ENCODE assay signal across 21 cellular contexts in the genomic region with DNA sequence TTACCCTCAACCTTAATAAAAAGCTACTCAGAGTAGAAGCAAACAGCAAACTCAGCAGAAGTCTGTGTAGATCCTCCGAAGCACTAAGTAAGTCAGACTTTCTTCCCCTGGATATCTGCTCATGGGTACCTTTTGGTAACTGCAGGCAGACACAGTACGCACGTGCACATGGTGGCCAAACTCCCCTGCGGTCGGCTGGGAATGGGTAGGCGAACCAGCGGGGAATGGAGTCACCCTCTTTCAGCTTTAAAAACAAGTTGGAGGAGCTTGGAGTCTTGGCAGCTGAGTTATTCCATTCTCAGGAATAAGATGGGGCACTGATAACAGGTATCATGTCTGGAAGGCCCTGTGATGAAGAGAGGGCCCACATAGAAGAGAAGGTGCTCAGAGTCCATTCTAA. TPM values are rescaled to one million over a fixed set of nuclear protein-coding genes. Genes with fewer than 3 reads are reported as not detected.
"Had no signal": no experiment of that assay in that cellular context is flagged by ENCODE, and none has a peak within 500 bp of the region (broad histone marks: within the 10 kb centered on the region; RNA-seq: fewer than 3 reads in every experiment).

No MANE protein-coding gene starts in this region.

- H3K9me3 ChIP-seq: esophagus squamous epithelium, gastrocnemius medialis, ovary, psoas muscle, right atrium auricular region, tibial nerve had no signal

- ATAC-seq: activated CD4-positive, alpha-beta T cell treated with anti-CD3 and anti-CD28 coated beads for 36 hours; activated CD8-positive, alpha-beta T cell treated with anti-CD3 and anti-CD28 coated beads for 36 hours; gastrocnemius medialis; natural killer cell treated with Interleukin-12 subunit alpha and Interleukin-12 subunit beta and Interleukin-15 and Interleukin-18, amount 100 ng/mL, for 72 hours; psoas muscle had no signal

- H3K27me3 ChIP-seq: esophagus squamous epithelium, gastrocnemius medialis, ovary, right atrium auricular region, tibial nerve had no signal

- H3K36me3 ChIP-seq: gastrocnemius medialis, ovary, right atrium auricular region, tibial nerve had no signal

- H3K27ac ChIP-seq: coronary artery, esophagus squamous epithelium, gastrocnemius medialis, ovary, psoas muscle, right atrium auricular region, tibial nerve had no signal

- DNase-seq: activated B cell treated with CpG ODN at 0.5 μM for 24 hours; activated CD4-positive, alpha-beta T cell treated with anti-CD3 and anti-CD28 coated beads for 36 hours; activated CD8-positive, alpha-beta T cell treated with anti-CD3 and anti-CD28 coated beads for 36 hours; activated naive CD4-positive, alpha-beta T cell; activated naive CD8-positive, alpha-beta T cell treated with anti-CD3 and anti-CD28 coated beads for 36 hours; activated T-cell treated with anti-CD3 and anti-CD28 coated beads, Interleukin-2, amount 50 U/mL, for 1 hour; cerebellar nuclear complex; endodermal cell; esophagus squamous epithelium; gastrocnemius medialis; hypothalamus; psoas muscle; stimulated activated CD4-positive, alpha-beta T cell treated with anti-CD3 and anti-CD28 coated beads, Interleukin-1b, Interleukin-23, amount 100 ng/mL, for 48 hours; substantia nigra; T-helper 1 cell; T-helper 9 cell had no signal

- H3K4me3 ChIP-seq: coronary artery, esophagus squamous epithelium, gastrocnemius medialis, ovary, psoas muscle, right atrium auricular region, tibial nerve had no signal

RNA-seq across cellular contexts. Expression of gene ACE, which starts 47.1 kb away (rescaled TPM):
- total RNA-seq: activated naive CD8-positive, alpha-beta T cell treated with anti-CD3 and anti-CD28 coated beads for 36 hours; natural killer cell treated with Interleukin-12 subunit alpha and Interleukin-12 subunit beta and Interleukin-15 and Interleukin-18, amount 100 ng/mL, for 72 hours had no signal
